In genomic region chr4:153497988-153498967, GRCh38 we compare ENCODE assay signal across 8 cellular contexts. TPM values are rescaled to one million over a fixed set of nuclear protein-coding genes. Genes with fewer than 3 reads are reported as not detected.
DNase-seq lines count a peak whose midpoint lies in the region; ATAC-seq and TF ChIP-seq lines count a peak whose summit lies in the region.

No MANE protein-coding gene starts in this region.

- H3K36me3 ChIP-seq in CD8-positive, alpha-beta memory T cell (ENCODE audit: insufficient read depth, low read length) = no peaks in the 10 kb centered on the region
- H3K36me3 ChIP-seq in ectodermal cell (ENCODE audit: control insufficient read depth, insufficient read depth, low read length) (no peaks in the 10 kb centered on the region), ovary (no peaks in the 10 kb centered on the region)

- peak overlapping the region; percentile 28 to 82 (median 73) for H3K4me3 Mint-ChIP-seq in CD8-positive, alpha-beta memory T cell

- no peak for DNase-seq in CD8-positive, alpha-beta memory T cell
- DNase-seq in ovary = peak in 4 of 5 donors; percentile 26 to 59 (median 45)
- no peak for DNase-seq in AML-193 (lab: John Stamatoyannopoulos, UW)
- no peak for DNase-seq in NCI-H82 (lab: John Stamatoyannopoulos, UW)
- no peak for DNase-seq in HuH-7.5 (ENCODE audit: low spot score)

- H3K9me3 ChIP-seq in CD8-positive, alpha-beta memory T cell (ENCODE audit: low read length) = no peaks in the 10 kb centered on the region
- H3K9me3 ChIP-seq in ectodermal cell (ENCODE audit: control insufficient read depth, low read length) = no peaks in the 10 kb centered on the region
- H3K9me3 ChIP-seq in ovary = no peaks in the 10 kb centered on the region

- WGBS in ectodermal cell, 2 experiments = 64 to 74% methylated on average over 9 of the region's 9 CpGs
- 3 to 4% (median 4%) methylated on average over 9 of the region's 9 CpGs for WGBS in ovary, 3 donors

- H3K27ac ChIP-seq in CD8-positive, alpha-beta memory T cell (ENCODE audit: low read depth, low read length) = no peak overlapping the region
- H3K27ac ChIP-seq in ectodermal cell (ENCODE audit: insufficient read depth, low read depth, low read length, poor library complexity, severe bottlenecking) = peak overlapping the region; percentile 39
- peak overlapping the region; percentile 17 to 59 for H3K27ac ChIP-seq in ovary

- H3K4me1 ChIP-seq in CD8-positive, alpha-beta memory T cell (ENCODE audit: insufficient read depth, low read length) = peaks cover 98% of the 10 kb centered on the region
- H3K4me1 ChIP-seq in ectodermal cell (ENCODE audit: control insufficient read depth, insufficient read depth, low read length) (peaks cover 13% of the 10 kb centered on the region), ovary (ENCODE audit: insufficient read depth) (peaks cover 12% of the 10 kb centered on the region)

- no peaks in the 10 kb centered on the region for H3K9me3 Mint-ChIP-seq in CD8-positive, alpha-beta memory T cell

- H3K4me1 Mint-ChIP-seq in CD8-positive, alpha-beta memory T cell = peaks cover 87 to 97% (median 94%) of the 10 kb centered on the region in 3 donors

- TF ChIP-seq POLR2A in ovary (IDR thresholded peaks at IDR 0.05) = no peak

- peak; percentile 53 for ATAC-seq in GM19438 (IDR thresholded peaks at IDR 0.05; ENCODE audit: low read depth, unreplicated experiment)
- ATAC-seq in HG03457 (IDR thresholded peaks at IDR 0.05; ENCODE audit: unreplicated experiment) = peak; percentile 51

- intact Hi-C loops in ovary (cut with DNase I) = no loop called here

- no peaks in the 10 kb centered on the region for H3K27me3 ChIP-seq in CD8-positive, alpha-beta memory T cell (ENCODE audit: insufficient read depth, low read length, poor library complexity, severe bottlenecking)
- H3K27me3 ChIP-seq in ectodermal cell (ENCODE audit: control insufficient read depth, insufficient read depth, low read length, poor library complexity, severe bottlenecking) (no peaks in the 10 kb centered on the region), ovary (no peaks in the 10 kb centered on the region)

- peak overlapping the region; percentile 21 for H3K4me3 ChIP-seq in CD8-positive, alpha-beta memory T cell (ENCODE audit: low read length)
- H3K4me3 ChIP-seq in ectodermal cell (ENCODE audit: insufficient read depth, low read depth, low read length) = no peak overlapping the region
- H3K4me3 ChIP-seq in ovary = no peak overlapping the region

- no peak for TF ChIP-seq CTCF in ovary (IDR thresholded peaks at IDR 0.05)

- H3K27ac Mint-ChIP-seq in CD8-positive, alpha-beta memory T cell = peak overlapping the region; percentile 84 to 100 (median 94)

- no peaks in the 10 kb centered on the region for H3K27me3 Mint-ChIP-seq in CD8-positive, alpha-beta memory T cell

- CTCF ChIA-PET in CD8-positive, alpha-beta memory T cell (lab: Charles Lee) = interaction anchor here (0.7 to 2.0 kb wide), 6 partner anchors 12 to 75 kb away, joined by 3 to 7 read pairs (median 4); no protein-coding TSS in a partner anchor

- peaks cover 0 to 26% (median 0%) of the 10 kb centered on the region in 3 donors for H3K36me3 Mint-ChIP-seq in CD8-positive, alpha-beta memory T cell

- POLR2A ChIA-PET in CD8-positive, alpha-beta memory T cell (lab: Charles Lee) = interaction anchor here (0.6 to 1.7 kb wide), 5 partner anchors 10 to 383 kb away, joined by 4 to 7 read pairs (median 5); no protein-coding TSS in a partner anchor

- no peak for TF ChIP-seq EP300 in ovary (IDR thresholded peaks at IDR 0.05)

RNA-seq across cellular contexts. Expression of gene TMEM131L, which starts 32.1 kb away (rescaled TPM):
- 10 to 100 TPM; 28.1 to 29.6 TPM for total RNA-seq in CD8-positive, alpha-beta memory T cell
- polyA plus RNA-seq in CD8-positive, alpha-beta memory T cell = 28.6 TPM
- 15.9 TPM for polyA plus RNA-seq in ectodermal cell (2013, experiment 1 of 4)
- polyA plus RNA-seq in ectodermal cell (2013, experiment 2 of 4) = 20.0 TPM
- 15.6 TPM for polyA plus RNA-seq in ectodermal cell (2013, experiment 3 of 4)
- polyA plus RNA-seq in ectodermal cell (2013, experiment 4 of 4) = 17.3 TPM
- total RNA-seq in ovary = 10 to 100 TPM in 5 of 7 donors, 1 to 10 TPM in 2; 7.7 to 13.1 (median 10.7) TPM
- polyA plus RNA-seq in ovary = 10 to 100 TPM in 1 of 2 donors, 1 to 10 TPM in 1; 3.6 to 18.4 TPM

Comparison
In these comparisons a context has a peak if more than half of its experiments do, and no peak if none do; other contexts are left out.
1. DNase-seq: peak in ovary (4 of 5); none in CD8-positive, alpha-beta memory T cell (0 of 5), AML-193 (0 of 2), NCI-H82 (single experiment) and HuH-7.5 (single experiment).